ENCODE assay signal across 27 cellular contexts in the genomic region with DNA sequence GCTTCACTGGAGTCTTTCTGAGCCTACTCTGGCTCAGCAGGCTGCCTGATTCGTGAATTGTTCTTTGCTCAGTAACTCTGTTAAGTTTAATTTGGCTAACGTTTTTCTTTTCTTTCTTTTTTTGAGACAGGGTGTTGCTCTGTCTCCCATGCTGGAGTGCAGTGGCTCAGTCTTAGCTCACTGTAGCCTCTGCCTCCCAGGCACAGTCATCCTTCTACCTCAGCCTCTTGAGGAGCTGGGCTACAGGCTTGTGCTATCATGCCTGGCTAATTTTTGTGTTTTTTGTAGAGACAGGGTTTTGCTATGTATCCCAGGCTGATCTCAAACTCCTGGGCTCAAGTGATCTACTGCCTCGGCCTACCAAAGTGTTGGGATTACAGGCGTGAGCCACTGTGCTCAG.
DNase-seq lines count a peak whose midpoint lies in the region; ATAC-seq, FAIRE-seq and TF ChIP-seq lines count a peak whose summit lies in the region.
"Had no signal": no experiment of that assay in that cellular context is flagged by ENCODE, and none has a peak within 500 bp of the region (broad histone marks: within the 10 kb centered on the region; RNA-seq: fewer than 3 reads in every experiment).

No MANE protein-coding gene starts in this region.

- H2AFZ ChIP-seq in PC-9 (peak overlapping the region; percentile 57; the same call in 1 of the 2 replicates), fibroblast of lung (ENCODE audit: low read length) (peak overlapping the region; percentile 12)

- ATAC-seq in HG02610 (IDR thresholded peaks at IDR 0.05; ENCODE audit: unreplicated experiment) (peak; percentile 45), GM19035 (IDR thresholded peaks at IDR 0.05; ENCODE audit: unreplicated experiment) (no peak)
- ATAC-seq: left lobe of liver; stimulated activated naive B cell treated with anti-CD40 and anti-IgM and Interleukin-4, amounts not matched to agents 10 μg/mL and 1 μg/mL and 100 μg/mL, for 72 hours had no signal

- H4K20me1 ChIP-seq in PC-9 (ENCODE audit: insufficient read depth) (no peaks in the 10 kb centered on the region), fibroblast of lung (ENCODE audit: control insufficient read depth, extremely low read depth, insufficient read depth, low read length) (no peaks in the 10 kb centered on the region)

- H3K36me3 ChIP-seq in PC-9 (ENCODE audit: low read depth) (no peaks in the 10 kb centered on the region), fibroblast of lung (ENCODE audit: control insufficient read depth, insufficient read depth, low read length) (no peaks in the 10 kb centered on the region)
- H3K36me3 ChIP-seq: right atrium auricular region, SJCRH30 had no signal

- DNase-seq in ELR (ENCODE audit: low read depth), result peak; percentile 12
- DNase-seq in PC-9, result no peak
- DNase-seq in fibroblast of lung (ENCODE audit: low read depth in 2 of 2), result no peak
- no peak for DNase-seq in T1000 (lab: John Stamatoyannopoulos, UW)
- no peak for DNase-seq in urothelium cell line (ENCODE audit: low spot score)
- no peak for DNase-seq in GM13976 (ENCODE audit: low spot score)
- DNase-seq: activated CD4-positive, alpha-beta T cell treated with anti-CD3 and anti-CD28 coated beads, Interleukin-2, amount 10 ng/mL, durations not matched to agents 7 days and 5 days; activated effector memory CD4-positive, alpha-beta T cell treated with Interleukin-2 at 50 U/mL for 16 hours; activated T-cell treated with anti-CD3 and anti-CD28 coated beads, Interleukin-2, amount 50 U/mL, for 1 hour; Calu3; effector CD8-positive, alpha-beta T cell; Kasumi-1; mesenchymal stem cell; NCI-H1048; NCI-H1694; SJCRH30; small intestine; stimulated activated naive B cell treated with anti-CD40 and anti-IgM and Interleukin-4, amounts not matched to agents 10 μg/mL and 1 μg/mL and 100 μg/mL, for 72 hours; substantia nigra; T-helper 9 cell; WERI-Rb-1 had no signal

- BruUV-seq in PC-9 (replicated peaks; lab: Mats Ljungman, UMichigan), result no TSS peak

- H3K79me2 ChIP-seq in PC-9 (ENCODE audit: low read depth), result no peaks in the 10 kb centered on the region
- H3K79me2 ChIP-seq in fibroblast of lung (ENCODE audit: control insufficient read depth, insufficient read depth, low read length), result no peaks in the 10 kb centered on the region

- CTCF ChIA-PET in PC-9 (lab: Charles Lee), result no interaction called here

- TF ChIP-seq CTCF in PC-9 (conservative IDR thresholded peaks at IDR 0.05) (no peak), fibroblast of lung (conservative IDR thresholded peaks at IDR 0.05 in 1 of 2, IDR thresholded peaks at IDR 0.05 in 1 of 2; ENCODE audit: low read depth in 1 of 2, low read length in 2 of 2) (no peak), GM13976 (IDR thresholded peaks at IDR 0.05; ENCODE audit: borderline replicate concordance, control extremely low read depth, extremely low read depth, insufficient read depth, missing control alignments) (no peak)

- H3K27me3 ChIP-seq in PC-9 (ENCODE audit: insufficient read depth, low read depth) (no peaks in the 10 kb centered on the region), fibroblast of lung (ENCODE audit: control insufficient read depth, insufficient read depth, low read length) (no peaks in the 10 kb centered on the region)
- H3K27me3 ChIP-seq: right atrium auricular region, SJCRH30 had no signal

- POLR2A ChIA-PET in PC-9 (lab: Charles Lee; ENCODE audit: unreplicated experiment), result no interaction called here

- in situ Hi-C loops in GM13976 (cut with MboI; ENCODE audit: low sequenced_read_pairs, unreplicated experiment), result no loop called here

- H3K9ac ChIP-seq in fibroblast of lung (ENCODE audit: insufficient read depth, low read length), result no peak overlapping the region

- no peaks in the 10 kb centered on the region for H3F3A ChIP-seq in PC-9 (ENCODE audit: insufficient read depth, low read depth)

- H3K4me3 ChIP-seq in PC-9 (no peak overlapping the region), fibroblast of lung (replicated peaks in 1 of 4; ENCODE audit: control extremely low read depth in 1 of 4, insufficient read depth in 1 of 4, low read depth in 3 of 4, low read length in 4 of 4) (no peak overlapping the region)
- H3K4me3 ChIP-seq: right atrium auricular region, SJCRH30 had no signal

- no peaks in the 10 kb centered on the region for H3K9me2 ChIP-seq in PC-9 (ENCODE audit: insufficient read depth)

- no peaks in the 10 kb centered on the region for H3K4me1 ChIP-seq in PC-9 (replicated peaks; ENCODE audit: insufficient read depth)
- no peaks in the 10 kb centered on the region for H3K4me1 ChIP-seq in fibroblast of lung (ENCODE audit: control insufficient read depth, extremely low read depth, insufficient read depth, low read length)
- H3K4me1 ChIP-seq: right atrium auricular region, SJCRH30 had no signal

- intact Hi-C loops in PC-9 (cut with micrococcal nuclease; ENCODE audit: unreplicated experiment), result no loop called here

- FAIRE-seq in urothelium cell line (lab: Jason Lieb, UNC), result no peak
- FAIRE-seq: colon, GM18507, small intestine had no signal

- H3K9me3 ChIP-seq in PC-9 (ENCODE audit: insufficient read depth, low read depth), result no peaks in the 10 kb centered on the region
- H3K9me3 ChIP-seq in fibroblast of lung (ENCODE audit: control insufficient read depth, insufficient read depth, low read depth, low read length), result no peaks in the 10 kb centered on the region
- H3K9me3 ChIP-seq: right atrium auricular region, SJCRH30 had no signal

- no peak overlapping the region for H3K4me2 ChIP-seq in PC-9
- H3K4me2 ChIP-seq in fibroblast of lung (ENCODE audit: extremely low read depth, insufficient read depth, low read length), result no peak overlapping the region

- H3K27ac ChIP-seq in PC-9 (no peak overlapping the region), fibroblast of lung (ENCODE audit: insufficient read depth, low read length) (no peak overlapping the region)
- H3K27ac ChIP-seq: right atrium auricular region, SJCRH30, WERI-Rb-1 had no signal
